18 cellular contexts compared by ENCODE assay signal in the genomic region with DNA sequence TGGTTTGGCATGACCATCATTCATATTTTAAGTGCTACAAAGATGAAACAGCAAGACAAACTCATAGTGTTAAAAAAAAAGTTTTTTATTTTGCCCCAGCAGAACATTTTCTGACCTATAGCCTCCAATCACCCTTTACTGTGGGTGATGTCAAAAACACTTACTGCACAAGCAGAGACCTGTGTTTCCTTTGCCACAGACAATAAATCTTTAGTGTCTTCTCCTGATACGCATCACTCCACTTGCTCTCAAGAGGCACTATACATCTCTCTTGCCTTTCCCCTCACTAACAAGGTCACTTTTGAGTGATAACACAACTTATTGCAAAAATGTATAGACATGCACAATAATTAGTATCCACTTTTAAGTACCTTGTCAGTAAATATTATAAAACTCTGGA.
"Had no signal": no experiment of that assay in that cellular context is flagged by ENCODE, and none has a peak within 500 bp of the region (broad histone marks: within the 10 kb centered on the region; RNA-seq: fewer than 3 reads in every experiment).

No MANE protein-coding gene starts in this region.

- FAIRE-seq: endometrium had no signal

- H3K27me3 ChIP-seq: gastrocnemius medialis, sigmoid colon, suprapubic skin, thyroid gland, upper lobe of left lung, uterus had no signal

- H3K36me3 ChIP-seq: gastrocnemius medialis, left ventricle myocardium inferior, lower lobe of right lung, sigmoid colon, suprapubic skin, upper lobe of left lung, uterus had no signal

- H3K4me3 ChIP-seq: gastrocnemius medialis, left ventricle myocardium inferior, lower lobe of right lung, sigmoid colon, skin epidermis, suprapubic skin, thyroid gland, upper lobe of left lung, uterus had no signal

- H3K4me1 ChIP-seq: gastrocnemius medialis, lower lobe of right lung, suprapubic skin, upper lobe of left lung, uterus had no signal

- H3K9me3 ChIP-seq: gastrocnemius medialis, left ventricle myocardium inferior, lower lobe of right lung, sigmoid colon, suprapubic skin, thyroid gland, upper lobe of left lung, uterus had no signal

- ATAC-seq: esophagus mucosa, gastrocnemius medialis, lower lobe of right lung, natural killer cell had no signal

- H3K27ac ChIP-seq: gastrocnemius medialis, left ventricle myocardium inferior, lower lobe of right lung, skin epidermis, suprapubic skin, thyroid gland, upper lobe of left lung, uterus had no signal

- DNase-seq: effector memory CD4-positive, alpha-beta T cell; gastrocnemius medialis; glutamatergic neuron; islet precursor cell; left ventricle myocardium inferior; lower lobe of right lung; natural killer cell; posterior cingulate gyrus; sigmoid colon; stimulated activated CD4-positive, alpha-beta T cell treated with anti-CD3 and anti-CD28 coated beads, Interleukin-12 subunit alpha, Interleukin-12 subunit beta, amount 100 ng/mL, for 4 hours; stimulated activated naive CD4-positive, alpha-beta T cell treated with Interleukin-2 at 50 U/mL for 16 hours; thyroid gland; upper lobe of left lung; uterus had no signal
